ENCODE assay signal across 7 cellular contexts in the genomic region with DNA sequence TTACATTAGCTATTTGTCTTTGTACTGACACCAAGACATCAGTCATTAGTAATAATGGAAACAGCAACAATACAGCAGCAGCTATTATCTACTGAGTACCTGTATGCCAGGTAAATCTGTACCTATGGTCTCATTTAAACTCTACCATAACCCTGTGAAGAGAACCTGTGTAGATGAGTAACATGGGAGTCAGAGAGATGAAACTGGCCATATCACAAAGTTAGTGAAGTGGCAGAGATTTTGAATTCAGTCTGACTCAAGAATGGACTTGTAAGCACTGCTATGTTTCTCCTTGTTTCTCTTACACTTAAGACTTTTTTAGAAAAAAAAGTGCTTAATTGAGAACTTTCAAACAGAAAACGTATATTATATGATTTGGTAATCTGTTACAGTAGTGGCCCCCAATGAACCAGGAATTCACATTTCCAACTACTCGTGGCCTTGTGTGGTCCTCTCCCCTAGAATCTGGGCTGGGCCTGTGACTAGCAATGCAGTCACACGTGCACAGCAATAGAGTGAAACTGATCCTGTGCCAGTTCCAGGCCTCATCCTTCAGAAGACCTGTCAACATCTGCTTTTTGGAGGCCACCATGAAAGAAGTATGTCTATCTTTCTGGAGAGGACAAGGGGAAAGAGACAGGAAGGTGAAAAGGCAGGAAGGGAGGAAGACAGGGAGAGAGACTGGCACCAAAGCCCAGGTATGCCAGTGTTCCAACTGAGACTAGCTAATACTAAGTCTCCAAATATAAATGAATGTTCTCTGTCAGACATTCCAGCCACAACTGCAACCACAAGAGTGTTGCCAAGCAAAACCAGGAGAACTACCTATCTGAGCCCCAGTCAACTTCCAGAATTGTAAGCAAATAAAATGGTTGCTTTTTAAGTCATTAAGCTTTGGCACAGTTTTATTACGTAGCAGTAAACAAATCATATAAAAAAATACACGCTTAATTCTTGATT. TPM values are rescaled to one million over a fixed set of nuclear protein-coding genes. Genes with fewer than 3 reads are reported as not detected.
DNase-seq lines count a peak whose midpoint lies in the region; ATAC-seq and TF ChIP-seq lines count a peak whose summit lies in the region.

No MANE protein-coding gene starts in this region.

- BruUV-seq in PC-3 (replicated peaks; lab: Mats Ljungman, UMichigan) (no TSS peak), mammary epithelial cell (replicated peaks; lab: Mats Ljungman, UMichigan) (TSS peak; percentile 92)

- TF ChIP-seq CTCF in PC-3 (conservative IDR thresholded peaks at IDR 0.05; ENCODE audit: low read depth, low read length) (no peak), mammary epithelial cell (conservative IDR thresholded peaks at IDR 0.05 in 1 of 2, IDR thresholded peaks at IDR 0.05 in 1 of 2; ENCODE audit: extremely low read depth in 1 of 2, insufficient read depth in 1 of 2, low read depth in 1 of 2, low read length in 2 of 2) (no peak), neural progenitor cell (IDR thresholded peaks at IDR 0.05) (no peak)

- H3F3A ChIP-seq in GM23248 (ENCODE audit: insufficient read depth) (peaks cover 11% of the 10 kb centered on the region; the same call in 1 of the 2 replicates), PC-3 (ENCODE audit: low read length, unreplicated experiment) (no peaks in the 10 kb centered on the region), neural progenitor cell (ENCODE audit: low read depth) (peaks cover 12% of the 10 kb centered on the region)

- CTCF ChIA-PET in PC-3 (lab: Charles Lee) (no interaction called here), mammary epithelial cell (lab: Charles Lee; ENCODE audit: low non-redundant PET) (no interaction called here)

- no peaks in the 10 kb centered on the region for H3K9me3 ChIP-seq in GM23248 (ENCODE audit: low read depth)
- H3K9me3 ChIP-seq in PC-3 (ENCODE audit: low read length) = no peaks in the 10 kb centered on the region
- no peaks in the 10 kb centered on the region for H3K9me3 ChIP-seq in mammary epithelial cell (replicated peaks; ENCODE audit: insufficient read depth, low read length)
- H3K9me3 ChIP-seq in neural progenitor cell (ENCODE audit: low read depth) = no peaks in the 10 kb centered on the region

- H3K27me3 ChIP-seq in GM23248 (replicated peaks; ENCODE audit: insufficient read depth) = no peaks in the 10 kb centered on the region
- H3K27me3 ChIP-seq in PC-3 (ENCODE audit: low read length) = no peaks in the 10 kb centered on the region
- no peaks in the 10 kb centered on the region for H3K27me3 ChIP-seq in mammary epithelial cell (ENCODE audit: insufficient read depth, low read length)
- no peaks in the 10 kb centered on the region for H3K27me3 ChIP-seq in neural progenitor cell

- no peaks in the 10 kb centered on the region for H3K27me3 Mint-ChIP-seq in neural progenitor cell (ENCODE audit: insufficient read depth, low read depth)

- DNase-seq in GM23248 (peak; percentile 66), PC-3 (peak; percentile 52), mammary epithelial cell (peak; percentile 88), neural progenitor cell (ENCODE audit: low spot score) (no peak), GM03348 (ENCODE audit: low spot score) (no peak), NCI-H524 treated with DMSO at 0.1 percent for 48 hours (lab: John Stamatoyannopoulos, UW) (no peak), hepatic stellate cell (ENCODE audit: low spot score) (no peak)

- H3K27ac Mint-ChIP-seq in neural progenitor cell = peak overlapping the region; percentile 60

- H3K4me1 ChIP-seq in GM23248 (ENCODE audit: insufficient read depth) (peaks cover 14% of the 10 kb centered on the region), PC-3 (ENCODE audit: insufficient read depth, low read length) (peaks cover 15% of the 10 kb centered on the region), mammary epithelial cell (ENCODE audit: insufficient read depth, low read length) (peaks cover 19% of the 10 kb centered on the region), neural progenitor cell (no peaks in the 10 kb centered on the region)

- 0 out of 2 replicates have a peak overlapping the region, but pooled peaks have one; percentile 4 for H2AFZ ChIP-seq in GM23248
- H2AFZ ChIP-seq in PC-3 (ENCODE audit: low read length) = no peak overlapping the region
- H2AFZ ChIP-seq in mammary epithelial cell (ENCODE audit: low read depth, low read length) = peak overlapping the region; percentile 58
- no peak overlapping the region for H2AFZ ChIP-seq in neural progenitor cell (replicated peaks)

- H4K20me1 ChIP-seq in GM23248 (ENCODE audit: insufficient read depth) = no peaks in the 10 kb centered on the region
- H4K20me1 ChIP-seq in PC-3 (ENCODE audit: low read length) = peaks cover 4% of the 10 kb centered on the region; the same call in 1 of the 2 replicates
- no peaks in the 10 kb centered on the region for H4K20me1 ChIP-seq in mammary epithelial cell (ENCODE audit: insufficient read depth, low read length)
- H4K20me1 ChIP-seq in neural progenitor cell (ENCODE audit: low read depth) = peaks cover 37% of the 10 kb centered on the region

- H3K4me3 ChIP-seq in GM23248 (no peak overlapping the region), PC-3 (ENCODE audit: low read length) (no peak overlapping the region), mammary epithelial cell (replicated peaks in 1 of 3; ENCODE audit: insufficient read depth in 1 of 3, low read depth in 2 of 3, low read length in 3 of 3) (no peak overlapping the region), neural progenitor cell (no peak overlapping the region)

- H3K79me2 ChIP-seq in GM23248 (ENCODE audit: insufficient read depth) (peaks cover 87% of the 10 kb centered on the region), PC-3 (ENCODE audit: low read length) (0 out of 2 replicates have a peak, but pooled peaks cover 8% of the 10 kb centered on the region), mammary epithelial cell (ENCODE audit: insufficient read depth, low read length) (peaks cover 81% of the 10 kb centered on the region), neural progenitor cell (ENCODE audit: low read depth) (peaks cover 91% of the 10 kb centered on the region)

- H3K36me3 ChIP-seq in GM23248 (ENCODE audit: low read depth) (0 out of 2 replicates have a peak, but pooled peaks cover 7% of the 10 kb centered on the region), PC-3 (ENCODE audit: low read depth, low read length) (0 out of 2 replicates have a peak, but pooled peaks cover 2% of the 10 kb centered on the region), mammary epithelial cell (ENCODE audit: insufficient read depth, low read length) (no peaks in the 10 kb centered on the region), neural progenitor cell (no peaks in the 10 kb centered on the region)

- peak; percentile 38; the same call in 1 of the 2 replicates for ATAC-seq in PC-3

- peak overlapping the region; percentile 24 for H3K4me2 ChIP-seq in GM23248 (ENCODE audit: unreplicated experiment)
- peak overlapping the region; percentile 43; the same call in 1 of the 2 replicates for H3K4me2 ChIP-seq in PC-3 (ENCODE audit: low read length)
- peak overlapping the region; percentile 38 for H3K4me2 ChIP-seq in mammary epithelial cell (ENCODE audit: insufficient read depth, low read depth, low read length)
- H3K4me2 ChIP-seq in neural progenitor cell = no peak overlapping the region

- no peaks in the 10 kb centered on the region for H3K4me1 Mint-ChIP-seq in neural progenitor cell

- H3K27ac ChIP-seq in GM23248 = peak overlapping the region; percentile 41
- peak overlapping the region; percentile 73 for H3K27ac ChIP-seq in PC-3 (ENCODE audit: low read length)
- peak overlapping the region; percentile 84 for H3K27ac ChIP-seq in mammary epithelial cell (ENCODE audit: insufficient read depth, low read depth, low read length)
- no peak overlapping the region for H3K27ac ChIP-seq in neural progenitor cell

- H3K36me3 Mint-ChIP-seq in neural progenitor cell = peaks cover 4% of the 10 kb centered on the region

- dilution Hi-C loops in mammary epithelial cell (cut with HindIII; ENCODE audit: low sequenced_read_pairs) = no loop called here

- H3K9ac ChIP-seq in GM23248 (no peak overlapping the region), PC-3 (ENCODE audit: low read length) (no peak overlapping the region), mammary epithelial cell (ENCODE audit: insufficient read depth, low read length) (peak overlapping the region; percentile 60), neural progenitor cell (no peak overlapping the region)

- in situ Hi-C loops in GM23248 (cut with MboI) = no loop called here
- in situ Hi-C loops in mammary epithelial cell (cut with MboI; ENCODE audit: low sequenced_read_pairs in 2 of 2) = no loop called here

- POLR2A ChIA-PET in PC-3 (lab: Charles Lee; ENCODE audit: unreplicated experiment) = no interaction called here

- H3K4me3 Mint-ChIP-seq in neural progenitor cell = no peak overlapping the region

- WGBS in GM23248 (ENCODE audit: low coverage in 1 of 2, low lambda C conversion rate in 2 of 2, missing lambda C conversion rate in 2 of 2), 2 experiments = 47% methylated on average over 5 of the region's 5 CpGs
- 12% methylated on average over 5 of the region's 5 CpGs for WGBS in mammary epithelial cell (ENCODE audit: low coverage, missing lambda C conversion rate)

- intact Hi-C loops in PC-3 (cut with micrococcal nuclease) = no loop called here
- intact Hi-C loops in mammary epithelial cell (cut with micrococcal nuclease) = no loop called here

- H3K9me3 Mint-ChIP-seq in neural progenitor cell = no peaks in the 10 kb centered on the region

- H3K9me2 ChIP-seq in GM23248 (ENCODE audit: insufficient read depth) (no peaks in the 10 kb centered on the region), PC-3 (replicated peaks; ENCODE audit: low read length) (no peaks in the 10 kb centered on the region)

RNA-seq across cellular contexts. Expression of gene CRLF3, which starts 12.0 kb away (rescaled TPM):
- 14.4 and 18.6 TPM in 2 replicates for total RNA-seq in GM23248 (2014; rRNA removed; shearing (Covaris generic))
- polyA plus RNA-seq in GM23248 (2016; fragmentation: Nextera tagmentation; extraction: Ambion mirVana) = 13.2 and 13.6 TPM in 2 replicates
- total RNA-seq in PC-3 (2014; rRNA removed) = 6.6 and 9.8 TPM in 2 replicates
- 10 to 100 TPM; 18.7 to 20.7 TPM for total RNA-seq in mammary epithelial cell
- 10.9 TPM for polyA plus RNA-seq in mammary epithelial cell
- polyA minus RNA-seq in mammary epithelial cell = 20.7 TPM
- total RNA-seq in neural progenitor cell (ENCODE audit: low replicate concordance) = 27.0 and 43.8 TPM in 2 replicates

RNA-seq across cellular contexts. Expression of gene ATAD5, which starts 19.3 kb away (rescaled TPM):
- total RNA-seq in GM23248 (2014; rRNA removed; shearing (Covaris generic)) = 0.89 and 1.1 TPM in 2 replicates
- polyA plus RNA-seq in GM23248 (2016; fragmentation: Nextera tagmentation; extraction: Ambion mirVana) (1.4 and 1.8 TPM in 2 replicates), mammary epithelial cell (2.3 TPM)
- total RNA-seq in PC-3 (2014; rRNA removed) (4.2 and 5.4 TPM in 2 replicates), mammary epithelial cell (1 to 10 TPM; 1.2 to 6.6 TPM), neural progenitor cell (ENCODE audit: low replicate concordance) (27.3 and 36.2 TPM in 2 replicates)
- 2.1 TPM for polyA minus RNA-seq in mammary epithelial cell

Comparison
In these comparisons a context has a peak if more than half of its experiments do, and no peak if none do; other contexts are left out.
1. DNase-seq: peak in GM23248 (single experiment), PC-3 (single experiment) and mammary epithelial cell (single experiment); none in neural progenitor cell (single experiment), GM03348 (single experiment), NCI-H524 treated with DMSO at 0.1 percent for 48 hours (single experiment) and hepatic stellate cell (single experiment).
2. H2AFZ ChIP-seq: peak in GM23248 (single experiment) and mammary epithelial cell (single experiment); none in PC-3 (single experiment) and neural progenitor cell (single experiment).